ENCODE assay signal across 25 cellular contexts in the genomic region with DNA sequence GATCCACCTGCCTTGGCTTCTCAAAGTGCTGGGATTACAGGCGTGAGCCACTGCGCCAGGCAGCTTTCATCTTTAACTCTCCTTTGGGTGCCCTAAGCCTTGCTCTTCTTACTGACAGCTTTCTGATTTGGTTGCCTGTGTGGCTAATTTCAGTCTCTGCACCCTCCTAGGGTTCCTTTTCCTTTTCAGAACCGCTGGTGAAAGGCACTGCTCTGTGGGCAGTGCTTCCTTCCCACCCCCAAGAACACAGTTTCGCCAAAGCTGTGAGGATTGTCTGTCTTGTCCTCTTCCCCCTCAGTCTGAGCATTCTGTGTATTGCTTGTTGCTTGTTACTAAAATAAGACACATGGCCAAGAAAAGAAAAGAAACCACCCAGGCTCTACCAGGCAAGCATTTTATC.
"Had no signal": no experiment of that assay in that cellular context is flagged by ENCODE, and none has a peak within 500 bp of the region (broad histone marks: within the 10 kb centered on the region; RNA-seq: fewer than 3 reads in every experiment).

No MANE protein-coding gene starts in this region.

- FAIRE-seq: TTC549 had no signal

- H3K36me3 ChIP-seq: ascending aorta had no signal

- H3K4me1 ChIP-seq: ascending aorta had no signal

- DNase-seq: activated B cell treated with CpG ODN at 0.5 μM for 24 hours; activated CD4-positive, alpha-beta memory T cell treated with anti-CD3 and anti-CD28 coated beads, Interleukin-2, amount 10 ng/mL, durations not matched to agents 7 days and 5 days; activated CD4-positive, alpha-beta T cell treated with anti-CD3 and anti-CD28 coated beads for 4 hours; activated CD4-positive, alpha-beta T cell treated with anti-CD3 and anti-CD28 coated beads, Interleukin-2, amount 10 ng/mL, durations not matched to agents 7 days and 5 days; activated CD4-positive, alpha-beta T cell treated with anti-CD3 and anti-CD28 coated beads, Interleukin-2, amount 50 U/mL, for 48 hours; activated CD4-positive, CD25-positive, alpha-beta regulatory T cell treated with anti-CD3 and anti-CD28 coated beads, Interleukin-2, amount 50 U/mL, for 72 hours; activated CD8-positive, alpha-beta memory T cell treated with anti-CD3 and anti-CD28 coated beads for 24 hours; activated CD8-positive, alpha-beta memory T cell treated with anti-CD3 and anti-CD28 coated beads, Interleukin-2, amount 10 ng/mL, durations not matched to agents 7 days and 5 days; activated CD8-positive, alpha-beta memory T cell treated with anti-CD3 and anti-CD28 coated beads, Interleukin-2, amount 50 U/mL, for 48 hours; activated CD8-positive, alpha-beta T cell treated with anti-CD3 and anti-CD28 coated beads, Interleukin-2, amount 10 ng/mL, durations not matched to agents 7 days and 5 days; activated effector memory CD4-positive, alpha-beta T cell treated with Interleukin-2 at 50 U/mL for 16 hours; activated gamma-delta T cell; activated naive CD4-positive, alpha-beta T cell treated with anti-CD3 and anti-CD28 coated beads, Interleukin-2, amount 10 ng/mL, durations not matched to agents 7 days and 5 days; activated naive CD4-positive, alpha-beta T cell treated with Interleukin-2 at 50 U/mL for 16 hours; activated naive CD8-positive, alpha-beta T cell treated with anti-CD3 and anti-CD28 coated beads, Interleukin-2, amount 10 ng/mL, durations not matched to agents 7 days and 5 days; activated naive CD8-positive, alpha-beta T cell treated with anti-CD3 and anti-CD28 coated beads, Interleukin-2, amount 50 U/mL, for 24 hours; activated T-cell treated with anti-CD3 and anti-CD28 coated beads, Interleukin-2, amount 50 U/mL, for 24 hours; activated T-cell treated with anti-CD3 and anti-CD28 coated beads, Interleukin-2, amount 50 U/mL, for 48 hours; central memory CD4-positive, alpha-beta T cell; T-helper 1 cell; T-helper 2 cell; T-helper 9 cell had no signal

- H3K4me3 ChIP-seq: ascending aorta had no signal

- H3K27ac ChIP-seq: ascending aorta, VCaP had no signal

- H3K9me3 ChIP-seq: ascending aorta had no signal

- H3K27me3 ChIP-seq: ascending aorta had no signal
